In the genomic region with DNA sequence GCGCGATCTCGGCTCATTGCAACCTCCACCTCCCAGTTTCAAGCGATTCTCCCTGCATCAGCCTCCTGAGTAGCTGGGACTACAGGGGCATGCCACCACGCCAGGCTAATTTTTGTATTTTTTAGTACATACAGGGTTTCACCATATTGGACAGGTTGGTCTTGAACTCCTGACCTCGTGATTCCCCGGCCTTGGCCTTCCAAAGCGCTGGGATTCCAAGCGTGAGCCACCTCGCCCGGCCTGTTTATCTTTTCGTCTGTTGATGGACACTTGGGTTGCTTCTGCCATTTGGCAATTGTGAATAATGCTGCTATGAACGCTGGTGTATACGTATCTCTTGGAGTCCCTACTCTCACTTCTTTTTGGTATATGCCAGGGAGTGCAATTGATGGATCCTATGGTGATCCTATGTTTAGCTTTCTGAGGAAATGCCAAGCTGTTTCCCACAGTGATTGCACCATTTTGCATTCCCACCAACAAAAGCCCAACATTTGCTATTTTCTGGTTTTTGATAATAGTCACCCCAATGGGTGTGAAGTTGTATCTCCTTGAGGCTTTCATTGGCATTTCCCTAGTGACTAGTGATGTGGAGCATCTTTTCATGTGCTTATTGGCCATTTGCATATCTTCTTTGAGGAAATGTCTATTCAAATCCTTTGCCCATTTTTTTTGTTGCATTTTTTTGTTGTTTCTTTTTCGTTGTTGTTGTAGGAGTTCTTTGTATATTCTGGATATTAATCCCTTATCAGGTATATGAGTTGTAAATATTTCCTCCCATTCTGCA, we compare ENCODE assay signal across 2 cellular contexts.
TF ChIP-seq lines count a peak whose summit lies in the region.

No MANE protein-coding gene starts in this region.

TF ChIP-seq in SK-N-SH, 30 proteins besides CTCF, POLR2A, EP300 and RAD21:
- TF ChIP-seq, protein P1, sequence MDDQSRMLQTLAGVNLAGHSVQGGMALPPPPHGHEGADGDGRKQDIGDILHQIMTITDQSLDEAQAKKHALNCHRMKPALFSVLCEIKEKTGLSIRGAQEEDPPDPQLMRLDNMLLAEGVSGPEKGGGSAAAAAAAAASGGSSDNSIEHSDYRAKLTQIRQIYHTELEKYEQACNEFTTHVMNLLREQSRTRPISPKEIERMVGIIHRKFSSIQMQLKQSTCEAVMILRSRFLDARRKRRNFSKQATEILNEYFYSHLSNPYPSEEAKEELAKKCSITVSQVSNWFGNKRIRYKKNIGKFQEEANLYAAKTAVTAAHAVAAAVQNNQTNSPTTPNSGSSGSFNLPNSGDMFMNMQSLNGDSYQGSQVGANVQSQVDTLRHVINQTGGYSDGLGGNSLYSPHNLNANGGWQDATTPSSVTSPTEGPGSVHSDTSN (IDR thresholded peaks at IDR 0.05) = no peak
- TF ChIP-seq RFX5 (IDR thresholded peaks at IDR 0.05; ENCODE audit: low read length) = peak; percentile 76

TF ChIP-seq in SK-N-SH treated with all-trans-retinoic acid at 6 μM for 48 hours, 23 proteins besides CTCF, POLR2A, EP300 and RAD21 (continued from another document):
- TF ChIP-seq ARNTL (CRISPR knock-in tag; IDR thresholded peaks at IDR 0.05; ENCODE audit: borderline replicate concordance, low read depth) (no peak), PPARA (CRISPR knock-in tag; IDR thresholded peaks at IDR 0.05; ENCODE audit: borderline replicate concordance) (no peak), GLIS3 (CRISPR knock-in tag; IDR thresholded peaks at IDR 0.05) (no peak), ESRRG (CRISPR knock-in tag; IDR thresholded peaks at IDR 0.05) (no peak), ZFP30 (CRISPR knock-in tag; IDR thresholded peaks at IDR 0.05) (no peak), ZNF565 (CRISPR knock-in tag; conservative IDR thresholded peaks at IDR 0.05; ENCODE audit: low read depth) (no peak), RARB (CRISPR knock-in tag; IDR thresholded peaks at IDR 0.05) (no peak), OSR1 (CRISPR knock-in tag; IDR thresholded peaks at IDR 0.05) (no peak), BACH2 (CRISPR knock-in tag; IDR thresholded peaks at IDR 0.05; ENCODE audit: borderline replicate concordance) (no peak), ZNF8 (CRISPR knock-in tag; IDR thresholded peaks at IDR 0.05) (no peak)
- TF ChIP-seq, protein P2, sequence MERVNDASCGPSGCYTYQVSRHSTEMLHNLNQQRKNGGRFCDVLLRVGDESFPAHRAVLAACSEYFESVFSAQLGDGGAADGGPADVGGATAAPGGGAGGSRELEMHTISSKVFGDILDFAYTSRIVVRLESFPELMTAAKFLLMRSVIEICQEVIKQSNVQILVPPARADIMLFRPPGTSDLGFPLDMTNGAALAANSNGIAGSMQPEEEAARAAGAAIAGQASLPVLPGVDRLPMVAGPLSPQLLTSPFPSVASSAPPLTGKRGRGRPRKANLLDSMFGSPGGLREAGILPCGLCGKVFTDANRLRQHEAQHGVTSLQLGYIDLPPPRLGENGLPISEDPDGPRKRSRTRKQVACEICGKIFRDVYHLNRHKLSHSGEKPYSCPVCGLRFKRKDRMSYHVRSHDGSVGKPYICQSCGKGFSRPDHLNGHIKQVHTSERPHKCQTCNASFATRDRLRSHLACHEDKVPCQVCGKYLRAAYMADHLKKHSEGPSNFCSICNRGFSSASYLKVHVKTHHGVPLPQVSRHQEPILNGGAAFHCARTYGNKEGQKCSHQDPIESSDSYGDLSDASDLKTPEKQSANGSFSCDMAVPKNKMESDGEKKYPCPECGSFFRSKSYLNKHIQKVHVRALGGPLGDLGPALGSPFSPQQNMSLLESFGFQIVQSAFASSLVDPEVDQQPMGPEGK (CRISPR knock-in tag; IDR thresholded peaks at IDR 0.05; ENCODE audit: borderline replicate concordance) = no peak
- TF ChIP-seq, protein P3, sequence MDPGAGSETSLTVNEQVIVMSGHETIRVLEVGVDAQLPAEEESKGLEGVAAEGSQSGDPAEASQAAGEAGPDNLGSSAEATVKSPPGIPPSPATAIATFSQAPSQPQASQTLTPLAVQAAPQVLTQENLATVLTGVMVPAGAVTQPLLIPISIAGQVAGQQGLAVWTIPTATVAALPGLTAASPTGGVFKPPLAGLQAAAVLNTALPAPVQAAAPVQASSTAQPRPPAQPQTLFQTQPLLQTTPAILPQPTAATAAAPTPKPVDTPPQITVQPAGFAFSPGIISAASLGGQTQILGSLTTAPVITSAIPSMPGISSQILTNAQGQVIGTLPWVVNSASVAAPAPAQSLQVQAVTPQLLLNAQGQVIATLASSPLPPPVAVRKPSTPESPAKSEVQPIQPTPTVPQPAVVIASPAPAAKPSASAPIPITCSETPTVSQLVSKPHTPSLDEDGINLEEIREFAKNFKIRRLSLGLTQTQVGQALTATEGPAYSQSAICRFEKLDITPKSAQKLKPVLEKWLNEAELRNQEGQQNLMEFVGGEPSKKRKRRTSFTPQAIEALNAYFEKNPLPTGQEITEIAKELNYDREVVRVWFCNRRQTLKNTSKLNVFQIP (CRISPR knock-in tag; IDR thresholded peaks at IDR 0.05; ENCODE audit: borderline replicate concordance, low read depth) = no peak
- TF ChIP-seq, protein P4, sequence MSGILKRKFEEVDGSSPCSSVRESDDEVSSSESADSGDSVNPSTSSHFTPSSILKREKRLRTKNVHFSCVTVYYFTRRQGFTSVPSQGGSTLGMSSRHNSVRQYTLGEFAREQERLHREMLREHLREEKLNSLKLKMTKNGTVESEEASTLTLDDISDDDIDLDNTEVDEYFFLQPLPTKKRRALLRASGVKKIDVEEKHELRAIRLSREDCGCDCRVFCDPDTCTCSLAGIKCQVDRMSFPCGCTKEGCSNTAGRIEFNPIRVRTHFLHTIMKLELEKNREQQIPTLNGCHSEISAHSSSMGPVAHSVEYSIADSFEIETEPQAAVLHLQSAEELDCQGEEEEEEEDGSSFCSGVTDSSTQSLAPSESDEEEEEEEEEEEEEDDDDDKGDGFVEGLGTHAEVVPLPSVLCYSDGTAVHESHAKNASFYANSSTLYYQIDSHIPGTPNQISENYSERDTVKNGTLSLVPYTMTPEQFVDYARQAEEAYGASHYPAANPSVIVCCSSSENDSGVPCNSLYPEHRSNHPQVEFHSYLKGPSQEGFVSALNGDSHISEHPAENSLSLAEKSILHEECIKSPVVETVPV (CRISPR knock-in tag; IDR thresholded peaks at IDR 0.05) = no peak
- TF ChIP-seq, protein P5, sequence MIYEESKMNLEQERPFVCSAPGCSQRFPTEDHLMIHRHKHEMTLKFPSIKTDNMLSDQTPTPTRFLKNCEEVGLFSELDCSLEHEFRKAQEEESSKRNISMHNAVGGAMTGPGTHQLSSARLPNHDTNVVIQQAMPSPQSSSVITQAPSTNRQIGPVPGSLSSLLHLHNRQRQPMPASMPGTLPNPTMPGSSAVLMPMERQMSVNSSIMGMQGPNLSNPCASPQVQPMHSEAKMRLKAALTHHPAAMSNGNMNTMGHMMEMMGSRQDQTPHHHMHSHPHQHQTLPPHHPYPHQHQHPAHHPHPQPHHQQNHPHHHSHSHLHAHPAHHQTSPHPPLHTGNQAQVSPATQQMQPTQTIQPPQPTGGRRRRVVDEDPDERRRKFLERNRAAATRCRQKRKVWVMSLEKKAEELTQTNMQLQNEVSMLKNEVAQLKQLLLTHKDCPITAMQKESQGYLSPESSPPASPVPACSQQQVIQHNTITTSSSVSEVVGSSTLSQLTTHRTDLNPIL (CRISPR knock-in tag; IDR thresholded peaks at IDR 0.05; ENCODE audit: low read depth) = no peak
